In the genomic region with DNA sequence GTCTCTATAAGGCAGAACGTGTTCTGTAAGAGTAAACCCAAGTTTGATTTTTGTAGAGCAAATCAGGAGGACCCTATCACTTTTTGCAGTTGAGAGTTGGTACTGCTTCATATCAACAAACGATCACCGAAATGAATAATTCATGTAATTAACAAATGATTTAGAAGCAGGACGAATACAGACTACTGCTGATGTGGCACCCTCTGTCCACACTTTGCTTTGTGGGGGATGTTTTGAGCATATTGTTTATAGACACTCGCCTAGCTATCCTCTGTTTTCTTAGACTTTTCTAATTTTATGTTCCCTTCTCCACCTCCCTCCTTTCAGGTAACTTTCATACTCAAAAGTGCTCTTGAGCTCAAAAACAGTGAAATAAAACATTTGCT, we compare ENCODE assay signal across 8 cellular contexts. TPM values are rescaled to one million over a fixed set of nuclear protein-coding genes. Genes with fewer than 3 reads are reported as not detected.
A peak's percentile ranks its signal among the peaks of the same experiment; 100 is the strongest.
DNase-seq lines count a peak whose midpoint lies in the region; ATAC-seq and TF ChIP-seq lines count a peak whose summit lies in the region.

No MANE protein-coding gene starts in this region.

- CTCF ChIA-PET in AG04450 (lab: Charles Lee), result interaction anchor here (0.6 to 1.6 kb wide), 4 partner anchors 21 to 152 kb away, joined by 3 to 9 read pairs (median 5); no protein-coding TSS in a partner anchor

- H3K27me3 ChIP-seq in AG04450 (ENCODE audit: control insufficient read depth, insufficient read depth, low read length), result no peaks in the 10 kb centered on the region
- H3K27me3 ChIP-seq in brain microvascular endothelial cell (replicated peaks), result no peaks in the 10 kb centered on the region
- H3K27me3 ChIP-seq in mesenchymal stem cell (ENCODE audit: control insufficient read depth in 1 of 2, insufficient read depth in 1 of 2, low read length in 2 of 2), result no peaks in the 10 kb centered on the region

- POLR2A ChIA-PET in AG04450 (lab: Yijun Ruan, JAX), result no interaction called here

- peak overlapping the region; percentile 95 to 100 (median 98) for H3K4me3 Mint-ChIP-seq in IgD-negative memory B cell

- peak overlapping the region; percentile 88 for H3K4me3 ChIP-seq in AG04450 (ENCODE audit: low read depth, low read length)
- H3K4me3 ChIP-seq in brain microvascular endothelial cell (ENCODE audit: low read depth, low read length), result peak overlapping the region; percentile 89
- H3K4me3 ChIP-seq in mesenchymal stem cell (ENCODE audit: insufficient read depth in 1 of 2, low read depth in 1 of 2, low read length in 2 of 2), result peak overlapping the region in 1 of 2 experiments; percentile 88

- peak overlapping the region; percentile 96 for H3K9ac ChIP-seq in mesenchymal stem cell (ENCODE audit: low read length)

- H3K4me2 ChIP-seq in mesenchymal stem cell (ENCODE audit: low read length, poor library complexity, severe bottlenecking), result peak overlapping the region; percentile 66

- H3K4me1 Mint-ChIP-seq in IgD-negative memory B cell, result peaks cover 34 to 44% (median 43%) of the 10 kb centered on the region in 3 donors

- no peak overlapping the region for H2BK12ac ChIP-seq in mesenchymal stem cell (ENCODE audit: low read length in 2 of 2)

- H4K91ac ChIP-seq in mesenchymal stem cell (ENCODE audit: low read length), result no peak overlapping the region

- no peak overlapping the region for H3K23ac ChIP-seq in mesenchymal stem cell (ENCODE audit: low read length in 2 of 2)

- H3K36me3 Mint-ChIP-seq in IgD-negative memory B cell, result no peaks in the 10 kb centered on the region

- peak overlapping the region; percentile 78 to 100 (median 97) for H3K27ac Mint-ChIP-seq in IgD-negative memory B cell

- no peaks in the 10 kb centered on the region for H3K27me3 Mint-ChIP-seq in IgD-negative memory B cell

- WGBS in mesenchymal stem cell, result 0% methylated on average over 1 of the region's 5 CpGs

- DNase-seq in AG04450 (ENCODE audit: low read depth, low spot score) (no peak), brain microvascular endothelial cell (no peak), mesenchymal stem cell (peak; percentile 24), DMS53 treated with DMSO at 0.1 percent for 48 hours (lab: John Stamatoyannopoulos, UW; ENCODE audit: unreplicated experiment) (no peak), G401 (ENCODE audit: low spot score) (no peak)

- no peaks in the 10 kb centered on the region for H3K9me3 Mint-ChIP-seq in IgD-negative memory B cell

- H3K79me1 ChIP-seq in mesenchymal stem cell (replicated peaks; ENCODE audit: low read length, poor library complexity, severe bottlenecking), result peaks cover 2% of the 10 kb centered on the region

- in situ Hi-C loops in brain microvascular endothelial cell (cut with HindIII; ENCODE audit: low pct_ligation_motif_present, low sequenced_read_pairs), result no loop called here
- in situ Hi-C loops in G401 (cut with HindIII; ENCODE audit: low sequenced_read_pairs), result loop anchor here (25.0 kb wide), 1 partner anchor 108 kb away; no protein-coding TSS in a partner anchor

- H3K36me3 ChIP-seq in brain microvascular endothelial cell (replicated peaks), result no peaks in the 10 kb centered on the region
- H3K36me3 ChIP-seq in mesenchymal stem cell (ENCODE audit: control insufficient read depth in 1 of 2, insufficient read depth in 2 of 2, low read depth in 1 of 2, low read length in 2 of 2), result no peaks in the 10 kb centered on the region

- TF ChIP-seq CTCF in AG04450 (IDR thresholded peaks at IDR 0.05; ENCODE audit: low read depth, low read length) (no peak), brain microvascular endothelial cell (IDR thresholded peaks at IDR 0.05; ENCODE audit: low read depth, low read length, missing control alignments) (no peak)

- no peak overlapping the region for H2AFZ ChIP-seq in mesenchymal stem cell (ENCODE audit: low read depth, low read length)

- H3K4me1 ChIP-seq in mesenchymal stem cell (ENCODE audit: control insufficient read depth, insufficient read depth, low read depth, low read length), result peaks cover 9% of the 10 kb centered on the region

- no peak overlapping the region for H2BK15ac ChIP-seq in mesenchymal stem cell (ENCODE audit: low read depth, poor library complexity, severe bottlenecking)

- no peak overlapping the region for H3K18ac ChIP-seq in mesenchymal stem cell (ENCODE audit: low read depth in 1 of 2, low read length in 2 of 2)

- H3K4ac ChIP-seq in mesenchymal stem cell (ENCODE audit: low read depth in 1 of 2, low read length in 2 of 2), result no peak overlapping the region

- H3K27ac ChIP-seq in AG04450 (ENCODE audit: low read depth, low read length), result no peak overlapping the region
- H3K27ac ChIP-seq in brain microvascular endothelial cell, result peak overlapping the region; percentile 77
- no peak overlapping the region for H3K27ac ChIP-seq in mesenchymal stem cell (ENCODE audit: low read length, poor library complexity, severe bottlenecking)

- no peak for ATAC-seq in GM18909 (IDR thresholded peaks at IDR 0.05; ENCODE audit: poor library complexity, unreplicated experiment)
- no peak for ATAC-seq in GM18517 (IDR thresholded peaks at IDR 0.05; ENCODE audit: unreplicated experiment)

- no peak overlapping the region for H2BK5ac ChIP-seq in mesenchymal stem cell (ENCODE audit: low read depth, low read length, poor library complexity, severe bottlenecking)

- H2AK5ac ChIP-seq in mesenchymal stem cell (ENCODE audit: low read length, severe bottlenecking), result no peak overlapping the region

- H3K14ac ChIP-seq in mesenchymal stem cell (ENCODE audit: low read length in 2 of 2), result no peak overlapping the region

- no peak overlapping the region for H2BK120ac ChIP-seq in mesenchymal stem cell (ENCODE audit: low read depth, low read length)

- H3K9me3 ChIP-seq in AG04450 (ENCODE audit: control insufficient read depth, insufficient read depth, low read length) (no peaks in the 10 kb centered on the region; the same call in 1 of the 2 replicates), mesenchymal stem cell (ENCODE audit: control insufficient read depth, low read length) (no peaks in the 10 kb centered on the region)

- no peak overlapping the region for H4K8ac ChIP-seq in mesenchymal stem cell (ENCODE audit: low read length)

RNA-seq across cellular contexts. Expression of a gene that starts 1.6 kb away (rescaled TPM):
- polyA plus RNA-seq in AG04450 (2011; rRNA removed) (7.9 and 12.5 TPM in 2 replicates), IgD-negative memory B cell (5.7 TPM)
- 3.8 and 10.5 TPM in 2 replicates for polyA minus RNA-seq in AG04450 (2011; rRNA and poly(A)+ RNA removed)
- polyA plus RNA-seq in mesenchymal stem cell (2013, experiment 1 of 2), result 26.3 TPM
- polyA plus RNA-seq in mesenchymal stem cell (2013, experiment 2 of 2), result 27.6 TPM
- total RNA-seq in G401 (2014; rRNA removed; shearing (Covaris generic)), result 11.8 and 19.8 TPM in 2 replicates
